ENCODE assay signal across 14 cellular contexts in genomic region chr11:87473174-87473573, GRCh38.
A peak's percentile ranks its signal among the peaks of the same experiment; 100 is the strongest.
DNase-seq lines count a peak whose midpoint lies in the region; ATAC-seq, FAIRE-seq and TF ChIP-seq lines count a peak whose summit lies in the region.
"Had no signal": no experiment of that assay in that cellular context is flagged by ENCODE, and none has a peak within 500 bp of the region (broad histone marks: within the 10 kb centered on the region; RNA-seq: fewer than 3 reads in every experiment).

No MANE protein-coding gene starts in this region.

- peaks cover 11% of the 10 kb centered on the region for H3K4me1 ChIP-seq in adipocyte (ENCODE audit: control insufficient read depth, insufficient read depth, low read length)
- H3K4me1 ChIP-seq: spleen, upper lobe of right lung had no signal

- POLR2A ChIA-PET in T-cell (lab: Charles Lee), result no interaction called here

- H3K4me1 Mint-ChIP-seq in T-cell, result no peaks in the 10 kb centered on the region
- H3K4me1 Mint-ChIP-seq: endodermal cell had no signal

- peaks cover 0 to 3% (median 0%) of the 10 kb centered on the region in 3 donors for H3K9me3 Mint-ChIP-seq in T-cell
- H3K9me3 Mint-ChIP-seq: natural killer cell treated with Interleukin-12 subunit alpha and Interleukin-12 subunit beta and Interleukin-15 and Interleukin-18, amount 100 ng/mL, for 72 hours had no signal

- H3K4me3 Mint-ChIP-seq in T-cell, result no peak overlapping the region
- H3K4me3 Mint-ChIP-seq: endodermal cell; natural killer cell treated with Interleukin-12 subunit alpha and Interleukin-12 subunit beta and Interleukin-15 and Interleukin-18, amount 100 ng/mL, for 72 hours had no signal

- CTCF ChIA-PET in T-cell (lab: Charles Lee), result no interaction called here

- peak; percentile 95 for FAIRE-seq in H54 (lab: Jason Lieb, UNC)

- no peaks in the 10 kb centered on the region for H3K36me3 Mint-ChIP-seq in T-cell
- H3K36me3 Mint-ChIP-seq: natural killer cell treated with Interleukin-12 subunit alpha and Interleukin-12 subunit beta and Interleukin-15 and Interleukin-18, amount 100 ng/mL, for 72 hours had no signal

- H3K27me3 Mint-ChIP-seq in T-cell, result peaks cover 2 to 4% of the 10 kb centered on the region in 2 donors
- H3K27me3 Mint-ChIP-seq: natural killer cell treated with Interleukin-12 subunit alpha and Interleukin-12 subunit beta and Interleukin-15 and Interleukin-18, amount 100 ng/mL, for 72 hours had no signal

- H3K36me3 ChIP-seq in adipocyte (ENCODE audit: control insufficient read depth, insufficient read depth, low read length, severe bottlenecking), result no peaks in the 10 kb centered on the region
- H3K36me3 ChIP-seq: BLaER1, spleen, upper lobe of right lung had no signal

- H3K27me3 ChIP-seq in adipocyte (replicated peaks; ENCODE audit: control insufficient read depth, insufficient read depth, low read length), result no peaks in the 10 kb centered on the region
- H3K27me3 ChIP-seq: BLaER1, spleen, upper lobe of right lung had no signal

- H3K9ac ChIP-seq in adipocyte (ENCODE audit: low read length), result no peak overlapping the region
- H3K9ac ChIP-seq: BLaER1 had no signal

- no peaks in the 10 kb centered on the region for H3K9me3 ChIP-seq in adipocyte (ENCODE audit: control insufficient read depth, low read length)
- H3K9me3 ChIP-seq: BLaER1, spleen, upper lobe of right lung had no signal

- no peak overlapping the region for H3K27ac Mint-ChIP-seq in T-cell
- H3K27ac Mint-ChIP-seq: endodermal cell; natural killer cell treated with Interleukin-12 subunit alpha and Interleukin-12 subunit beta and Interleukin-15 and Interleukin-18, amount 100 ng/mL, for 72 hours had no signal

- H3K4me3 ChIP-seq in adipocyte (ENCODE audit: low read length), result no peak overlapping the region
- H3K4me3 ChIP-seq: BLaER1, spleen, upper lobe of right lung had no signal

- no peak for TF ChIP-seq POLR2A in H54 (IDR thresholded peaks at IDR 0.05; ENCODE audit: low read depth, low read length)

- ATAC-seq in T-cell (replicated peaks in 1 of 4) (no peak), GM18907 (IDR thresholded peaks at IDR 0.05; ENCODE audit: unreplicated experiment) (no peak)
- ATAC-seq: natural killer cell treated with Interleukin-12 subunit alpha and Interleukin-12 subunit beta and Interleukin-15 and Interleukin-18, amount 100 ng/mL, for 72 hours; upper lobe of right lung had no signal

- DNase-seq in 8988T (peak; percentile 17), H54 (ENCODE audit: insufficient read length, low spot score) (peak; percentile 30), adipocyte (ENCODE audit: low read depth) (peak; percentile 79), hepatic stellate cell (ENCODE audit: low spot score) (peak; percentile 34), KG1 (lab: John Stamatoyannopoulos, UW) (no peak), GF-D8 (lab: John Stamatoyannopoulos, UW) (no peak), T-cell (no peak)
- DNase-seq: endodermal cell, NCI-H1930, spleen, upper lobe of right lung had no signal

Comparison
In these comparisons a context has a peak if more than half of its experiments do, and no peak if none do; other contexts are left out.
1. DNase-seq: peak in 8988T (single experiment), H54 (single experiment), adipocyte (single experiment) and hepatic stellate cell (single experiment); none in KG1 (single experiment), GF-D8 (single experiment) and T-cell (0 of 34).